12 cellular contexts compared by ENCODE assay signal in genomic region chr20:3340443-3340842, GRCh38.
DNase-seq lines count a peak whose midpoint lies in the region; ATAC-seq, FAIRE-seq and TF ChIP-seq lines count a peak whose summit lies in the region.
"Had no signal": no experiment of that assay in that cellular context is flagged by ENCODE, and none has a peak within 500 bp of the region (broad histone marks: within the 10 kb centered on the region; RNA-seq: fewer than 3 reads in every experiment).

No MANE protein-coding gene starts in this region.

- H3K27me3 Mint-ChIP-seq in activated CD4-positive, alpha-beta T cell treated with anti-CD3 and anti-CD28 coated beads, Interleukin-2, amount 10 ng/mL, durations not matched to agents 24 days and 14 days, result no peaks in the 10 kb centered on the region
- H3K27me3 Mint-ChIP-seq in natural killer cell (ENCODE audit: low read depth in 2 of 2), result peaks cover 0 to 5% of the 10 kb centered on the region in 2 donors
- H3K27me3 Mint-ChIP-seq in activated CD8-positive, alpha-beta memory T cell treated with anti-CD3 and anti-CD28 coated beads, Interleukin-2, amount 10 ng/mL, durations not matched to agents 7 days and 5 days, result no peaks in the 10 kb centered on the region

- H3K36me3 ChIP-seq in kidney (ENCODE audit: control insufficient read depth in 1 of 2, insufficient read depth in 2 of 2, low read length in 2 of 2) (peaks cover 2 to 10% of the 10 kb centered on the region in 2 donors), stomach (peaks cover 7 to 49% (median 43%) of the 10 kb centered on the region in 4 donors)

- CTCF ChIA-PET in activated CD8-positive, alpha-beta memory T cell treated with anti-CD3 and anti-CD28 coated beads, Interleukin-2, amount 10 ng/mL, durations not matched to agents 7 days and 5 days (lab: Charles Lee), result no interaction called here

- H3K9ac ChIP-seq in kidney (ENCODE audit: low read length in 2 of 2), result no peak overlapping the region

- no peak for FAIRE-seq in kidney (lab: Jason Lieb, UNC)
- FAIRE-seq: K562 had no signal

- H3K27me3 ChIP-seq in stomach, result no peaks in the 10 kb centered on the region

- DNase-seq in GM04504 (ENCODE audit: low read depth) (peak; percentile 33), cerebellum (ENCODE audit: low spot score) (peak; percentile 20), kidney (no peak), stomach (peak; percentile 84), natural killer cell (no peak)
- no peak for DNase-seq in activated CD4-positive, alpha-beta T cell treated with anti-CD3 and anti-CD28 coated beads, Interleukin-2, amount 10 ng/mL, durations not matched to agents 24 days and 14 days
- DNase-seq in activated CD8-positive, alpha-beta memory T cell treated with anti-CD3 and anti-CD28 coated beads, Interleukin-2, amount 10 ng/mL, durations not matched to agents 7 days and 5 days, result no peak
- DNase-seq: effector CD8-positive, alpha-beta T cell; NCI-H1930; PC-9 had no signal

- no peaks in the 10 kb centered on the region for H3K9me3 ChIP-seq in kidney (ENCODE audit: control insufficient read depth in 1 of 2, low read length in 2 of 2)
- no peaks in the 10 kb centered on the region for H3K9me3 ChIP-seq in stomach

- H3K4me3 ChIP-seq in kidney (ENCODE audit: low read length in 2 of 2) (no peak overlapping the region), stomach (no peak overlapping the region)
- H3K4me3 ChIP-seq: K562, PC-9 had no signal

- no peak for TF ChIP-seq EP300 in stomach (IDR thresholded peaks at IDR 0.05)

- 31 to 67% (median 38%) methylated on average over 9 of the region's 9 CpGs for WGBS in stomach, 5 donors

- ATAC-seq in natural killer cell, result no peak
- ATAC-seq in GM19351 (IDR thresholded peaks at IDR 0.05; ENCODE audit: unreplicated experiment), result no peak
- no peak for ATAC-seq in activated CD8-positive, alpha-beta memory T cell treated with anti-CD3 and anti-CD28 coated beads, Interleukin-2, amount 10 ng/mL, durations not matched to agents 7 days and 5 days
- ATAC-seq: K562 had no signal

- intact Hi-C loops in kidney (cut with DNase I) (no loop called here), stomach (cut with DNase I; ENCODE audit: low total_unique reads) (no loop called here), natural killer cell (cut with micrococcal nuclease) (no loop called here)
- intact Hi-C loops in activated CD4-positive, alpha-beta T cell treated with anti-CD3 and anti-CD28 coated beads, Interleukin-2, amount 10 ng/mL, durations not matched to agents 24 days and 14 days (cut with micrococcal nuclease), result no loop called here

- H3K36me3 Mint-ChIP-seq in activated CD4-positive, alpha-beta T cell treated with anti-CD3 and anti-CD28 coated beads, Interleukin-2, amount 10 ng/mL, durations not matched to agents 24 days and 14 days (ENCODE audit: low read depth), result no peaks in the 10 kb centered on the region
- peaks cover 10% of the 10 kb centered on the region for H3K36me3 Mint-ChIP-seq in natural killer cell
- H3K36me3 Mint-ChIP-seq in activated CD8-positive, alpha-beta memory T cell treated with anti-CD3 and anti-CD28 coated beads, Interleukin-2, amount 10 ng/mL, durations not matched to agents 7 days and 5 days, result peaks cover 2% of the 10 kb centered on the region

- TF ChIP-seq CTCF in kidney (IDR thresholded peaks at IDR 0.05; ENCODE audit: borderline replicate concordance, extremely low read depth, insufficient read depth), result no peak
- no peak for TF ChIP-seq CTCF in stomach (IDR thresholded peaks at IDR 0.05)
- no peak for TF ChIP-seq CTCF in natural killer cell (IDR thresholded peaks at IDR 0.05)

- H3K9me3 Mint-ChIP-seq in activated CD4-positive, alpha-beta T cell treated with anti-CD3 and anti-CD28 coated beads, Interleukin-2, amount 10 ng/mL, durations not matched to agents 24 days and 14 days, result no peaks in the 10 kb centered on the region
- H3K9me3 Mint-ChIP-seq in natural killer cell, result no peaks in the 10 kb centered on the region
- H3K9me3 Mint-ChIP-seq in activated CD8-positive, alpha-beta memory T cell treated with anti-CD3 and anti-CD28 coated beads, Interleukin-2, amount 10 ng/mL, durations not matched to agents 7 days and 5 days (ENCODE audit: low read depth), result no peaks in the 10 kb centered on the region

- no peak overlapping the region for H3K27ac Mint-ChIP-seq in activated CD4-positive, alpha-beta T cell treated with anti-CD3 and anti-CD28 coated beads, Interleukin-2, amount 10 ng/mL, durations not matched to agents 24 days and 14 days
- H3K27ac Mint-ChIP-seq in natural killer cell, result no peak overlapping the region
- no peak overlapping the region for H3K27ac Mint-ChIP-seq in activated CD8-positive, alpha-beta memory T cell treated with anti-CD3 and anti-CD28 coated beads, Interleukin-2, amount 10 ng/mL, durations not matched to agents 7 days and 5 days

- no peak for TF ChIP-seq POLR2A in stomach (IDR thresholded peaks at IDR 0.05)

- no peaks in the 10 kb centered on the region for H3K4me1 ChIP-seq in kidney (ENCODE audit: control insufficient read depth in 1 of 2, insufficient read depth in 1 of 2, low read depth in 1 of 2, low read length in 2 of 2)
- peaks cover 0 to 9% (median 5%) of the 10 kb centered on the region in 4 donors for H3K4me1 ChIP-seq in stomach

- H3K4me3 Mint-ChIP-seq in activated CD4-positive, alpha-beta T cell treated with anti-CD3 and anti-CD28 coated beads, Interleukin-2, amount 10 ng/mL, durations not matched to agents 24 days and 14 days, result no peak overlapping the region
- H3K4me3 Mint-ChIP-seq in natural killer cell, result no peak overlapping the region
- H3K4me3 Mint-ChIP-seq in activated CD8-positive, alpha-beta memory T cell treated with anti-CD3 and anti-CD28 coated beads, Interleukin-2, amount 10 ng/mL, durations not matched to agents 7 days and 5 days, result no peak overlapping the region

- H3K4me1 Mint-ChIP-seq in activated CD4-positive, alpha-beta T cell treated with anti-CD3 and anti-CD28 coated beads, Interleukin-2, amount 10 ng/mL, durations not matched to agents 24 days and 14 days, result no peaks in the 10 kb centered on the region
- H3K4me1 Mint-ChIP-seq in natural killer cell, result no peaks in the 10 kb centered on the region
- peaks cover 2% of the 10 kb centered on the region for H3K4me1 Mint-ChIP-seq in activated CD8-positive, alpha-beta memory T cell treated with anti-CD3 and anti-CD28 coated beads, Interleukin-2, amount 10 ng/mL, durations not matched to agents 7 days and 5 days

- H3K27ac ChIP-seq in kidney (ENCODE audit: low read depth in 2 of 2, low read length in 2 of 2), result peak overlapping the region; percentile 65 to 69
- H3K27ac ChIP-seq in stomach, result peak overlapping the region; percentile 50 to 65 (median 59)
- H3K27ac ChIP-seq: PC-9 had no signal

Comparison
In these comparisons a context has a peak if more than half of its experiments do, and no peak if none do; other contexts are left out.
1. DNase-seq: peak in GM04504 (single experiment), cerebellum (single experiment) and stomach (single experiment); none in kidney (single experiment), activated CD4-positive, alpha-beta T cell treated with anti-CD3 and anti-CD28 coated beads, Interleukin-2, amount 10 ng/mL, durations not matched to agents 24 days and 14 days (single experiment), natural killer cell (single experiment) and activated CD8-positive, alpha-beta memory T cell treated with anti-CD3 and anti-CD28 coated beads, Interleukin-2, amount 10 ng/mL, durations not matched to agents 7 days and 5 days (single experiment).